Comparison of ENCODE assay signal across 1 cellular context in genomic region chr2:207166039-207166348, GRCh38.
A peak's percentile ranks its signal among the peaks of the same experiment; 100 is the strongest.
TF ChIP-seq lines count a peak whose summit lies in the region.

No MANE protein-coding gene starts in this region.

TF ChIP-seq in IMR-90, 13 proteins besides CTCF, POLR2A, EP300 and RAD21 (continued from another document):
- TF ChIP-seq ELK1 (IDR thresholded peaks at IDR 0.05; ENCODE audit: borderline replicate concordance, low read depth, low read length) = no peak
- no peak for TF ChIP-seq NFE2L2 (IDR thresholded peaks at IDR 0.05; ENCODE audit: low read depth, low read length)
- no peak for TF ChIP-seq SMC3 (IDR thresholded peaks at IDR 0.05; ENCODE audit: low read depth, low read length)
- no peak; the same call in 1 of the 2 replicates for TF ChIP-seq MXI1 (IDR thresholded peaks at IDR 0.05; ENCODE audit: borderline replicate concordance, low read depth, low read length)
- no peak for TF ChIP-seq CHD1 (IDR thresholded peaks at IDR 0.05; ENCODE audit: low read depth, low read length)
- peak; percentile 99 for TF ChIP-seq MAZ (IDR thresholded peaks at IDR 0.05; ENCODE audit: borderline replicate concordance, low read depth, low read length)
- no peak for TF ChIP-seq MAFK (IDR thresholded peaks at IDR 0.05; ENCODE audit: low read depth, low read length)
- TF ChIP-seq RCOR1 (IDR thresholded peaks at IDR 0.05; ENCODE audit: insufficient replicate concordance, low read length) = no peak
